In the genomic region with DNA sequence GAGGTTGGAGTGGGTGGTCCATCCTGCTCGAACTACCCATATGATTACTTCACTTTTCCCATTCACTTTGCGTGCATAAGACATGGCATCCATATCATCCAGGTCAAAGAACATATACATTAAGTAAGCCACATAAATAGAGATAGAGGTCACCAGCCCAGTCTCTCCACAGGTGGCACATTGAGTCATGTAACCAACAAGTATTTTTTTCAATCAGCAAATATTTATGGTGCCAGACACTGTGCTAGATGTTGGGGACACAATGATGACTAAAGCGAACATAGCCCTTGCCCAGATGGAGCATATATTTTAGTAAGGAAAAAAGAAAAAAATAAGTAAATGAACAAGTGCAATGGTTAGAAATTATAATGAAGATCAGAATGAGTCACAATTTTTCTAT, we compare ENCODE assay signal across 16 cellular contexts.
"Had no signal": no experiment of that assay in that cellular context is flagged by ENCODE, and none has a peak within 500 bp of the region (broad histone marks: within the 10 kb centered on the region; RNA-seq: fewer than 3 reads in every experiment).

No MANE protein-coding gene starts in this region.

- H3K36me3 Mint-ChIP-seq: activated CD4-positive, alpha-beta memory T cell treated with anti-CD3 and anti-CD28 coated beads for 36 hours; naive thymus-derived CD8-positive, alpha-beta T cell had no signal

- H3K4me3 Mint-ChIP-seq: activated CD4-positive, alpha-beta memory T cell treated with anti-CD3 and anti-CD28 coated beads for 36 hours; activated T-cell treated with anti-CD3 and anti-CD28 coated beads, Interleukin-2, amount 50 U/mL, for 4 hours; endodermal cell had no signal

- ATAC-seq: activated T-cell treated with anti-CD3 and anti-CD28 coated beads, Interleukin-2, amount 50 U/mL, for 4 hours; left colon; mucosa of descending colon; naive thymus-derived CD8-positive, alpha-beta T cell; upper lobe of right lung had no signal

- H3K27me3 ChIP-seq: adrenal gland, brain microvascular endothelial cell, upper lobe of right lung had no signal

- H3K4me2 ChIP-seq: smooth muscle cell had no signal

- H3K36me3 ChIP-seq: adrenal gland, brain microvascular endothelial cell, upper lobe of right lung had no signal

- H3K9me3 ChIP-seq: adrenal gland, mucosa of descending colon, upper lobe of right lung had no signal

- H3K4me3 ChIP-seq: adrenal gland, mucosa of descending colon, smooth muscle cell, upper lobe of right lung had no signal

- DNase-seq: activated CD4-positive, alpha-beta memory T cell treated with anti-CD3 and anti-CD28 coated beads for 36 hours; activated CD4-positive, CD25-positive, alpha-beta regulatory T cell treated with anti-CD3 and anti-CD28 coated beads, Interleukin-2, amount 50 U/mL, for 72 hours; activated gamma-delta T cell; activated T-cell treated with anti-CD3 and anti-CD28 coated beads, Interleukin-2, amount 50 U/mL, for 4 hours; cerebellar nuclear complex; endodermal cell; erythroblast; left colon; mammary epithelial cell; mucosa of descending colon; naive thymus-derived CD8-positive, alpha-beta T cell; substantia nigra; upper lobe of right lung had no signal

- H3K27ac Mint-ChIP-seq: activated CD4-positive, alpha-beta memory T cell treated with anti-CD3 and anti-CD28 coated beads for 36 hours; endodermal cell had no signal

- H3K9me3 Mint-ChIP-seq: activated CD4-positive, alpha-beta memory T cell treated with anti-CD3 and anti-CD28 coated beads for 36 hours; activated T-cell treated with anti-CD3 and anti-CD28 coated beads, Interleukin-2, amount 50 U/mL, for 4 hours; endodermal cell; naive thymus-derived CD8-positive, alpha-beta T cell had no signal

- H3K27me3 Mint-ChIP-seq: activated CD4-positive, alpha-beta memory T cell treated with anti-CD3 and anti-CD28 coated beads for 36 hours; naive thymus-derived CD8-positive, alpha-beta T cell had no signal

- H3K27ac ChIP-seq: brain microvascular endothelial cell had no signal
